In the genomic region with DNA sequence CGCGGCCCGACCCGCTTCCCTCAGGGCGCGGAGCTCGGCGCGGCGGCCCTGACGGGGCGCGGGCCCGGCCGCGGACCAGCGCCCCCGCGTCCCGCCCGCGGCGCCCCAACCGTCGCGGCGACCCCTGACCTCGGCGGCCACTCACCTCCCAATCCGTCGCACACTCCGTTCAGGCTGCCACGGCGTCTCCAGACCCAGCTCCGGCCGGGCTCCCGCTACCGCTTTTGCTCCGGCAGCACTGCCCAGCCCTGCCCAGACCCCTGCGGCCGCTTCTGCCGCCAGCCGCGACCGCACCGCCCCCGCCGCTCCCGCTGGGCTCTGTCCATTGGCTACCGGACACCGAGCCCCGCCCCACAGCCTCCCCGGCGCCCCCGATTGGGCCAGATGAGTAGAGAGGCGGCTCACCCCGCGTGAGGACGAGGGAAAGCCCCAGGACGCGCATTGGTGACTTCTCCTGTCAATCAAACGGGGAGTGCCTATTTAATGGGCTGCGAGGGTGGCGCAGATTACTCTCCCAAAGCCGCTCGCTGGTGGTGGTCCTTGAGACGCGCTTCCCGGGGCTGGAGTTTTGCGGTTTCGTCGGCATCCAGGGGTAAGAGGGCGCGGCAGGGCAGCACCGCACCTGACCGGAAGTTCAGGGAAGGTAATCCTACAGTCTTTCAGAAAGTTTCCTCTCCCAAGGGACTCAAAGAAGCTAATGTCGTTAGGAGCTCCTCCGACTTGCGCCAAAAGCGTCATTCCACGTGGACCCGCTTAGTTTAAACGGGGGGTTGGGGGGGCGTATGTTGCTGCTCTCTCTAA, we compare ENCODE assay signal across 1 cellular context.
TF ChIP-seq lines count a peak whose summit lies in the region.

A gene with protein sequence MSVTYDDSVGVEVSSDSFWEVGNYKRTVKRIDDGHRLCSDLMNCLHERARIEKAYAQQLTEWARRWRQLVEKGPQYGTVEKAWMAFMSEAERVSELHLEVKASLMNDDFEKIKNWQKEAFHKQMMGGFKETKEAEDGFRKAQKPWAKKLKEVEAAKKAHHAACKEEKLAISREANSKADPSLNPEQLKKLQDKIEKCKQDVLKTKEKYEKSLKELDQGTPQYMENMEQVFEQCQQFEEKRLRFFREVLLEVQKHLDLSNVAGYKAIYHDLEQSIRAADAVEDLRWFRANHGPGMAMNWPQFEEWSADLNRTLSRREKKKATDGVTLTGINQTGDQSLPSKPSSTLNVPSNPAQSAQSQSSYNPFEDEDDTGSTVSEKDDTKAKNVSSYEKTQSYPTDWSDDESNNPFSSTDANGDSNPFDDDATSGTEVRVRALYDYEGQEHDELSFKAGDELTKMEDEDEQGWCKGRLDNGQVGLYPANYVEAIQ (minus strand): TSS at position 274 of the 801 bp plus-strand sequence. CDS start 103,069 bp downstream, outside the sequence.

TF ChIP-seq in HepG2, 621 proteins besides CTCF, POLR2A, EP300 and RAD21 (continued from another document and continues in another):
- no peak for TF ChIP-seq THAP7 (CRISPR knock-in tag; IDR thresholded peaks at IDR 0.05)
- TF ChIP-seq, protein P1, sequence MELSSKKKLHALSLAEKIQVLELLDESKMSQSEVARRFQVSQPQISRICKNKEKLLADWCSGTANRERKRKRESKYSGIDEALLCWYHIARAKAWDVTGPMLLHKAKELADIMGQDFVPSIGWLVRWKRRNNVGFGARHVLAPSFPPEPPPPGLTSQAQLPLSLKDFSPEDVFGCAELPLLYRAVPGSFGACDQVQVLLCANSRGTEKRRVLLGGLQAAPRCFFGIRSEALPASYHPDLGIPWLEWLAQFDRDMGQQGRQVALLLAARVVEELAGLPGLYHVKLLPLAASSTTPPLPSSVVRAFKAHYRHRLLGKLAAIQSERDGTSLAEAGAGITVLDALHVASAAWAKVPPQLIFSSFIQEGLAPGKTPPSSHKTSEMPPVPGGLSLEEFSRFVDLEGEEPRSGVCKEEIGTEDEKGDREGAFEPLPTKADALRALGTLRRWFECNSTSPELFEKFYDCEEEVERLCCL (CRISPR knock-in tag; IDR thresholded peaks at IDR 0.05; ENCODE audit: borderline replicate concordance), result peak; percentile 80; the same call in 1 of the 2 replicates
- TF ChIP-seq NFE2 (CRISPR knock-in tag; IDR thresholded peaks at IDR 0.05), result no peak
- TF ChIP-seq AKAP8 (CRISPR knock-in tag; IDR thresholded peaks at IDR 0.05), result no peak
- TF ChIP-seq, protein P2, sequence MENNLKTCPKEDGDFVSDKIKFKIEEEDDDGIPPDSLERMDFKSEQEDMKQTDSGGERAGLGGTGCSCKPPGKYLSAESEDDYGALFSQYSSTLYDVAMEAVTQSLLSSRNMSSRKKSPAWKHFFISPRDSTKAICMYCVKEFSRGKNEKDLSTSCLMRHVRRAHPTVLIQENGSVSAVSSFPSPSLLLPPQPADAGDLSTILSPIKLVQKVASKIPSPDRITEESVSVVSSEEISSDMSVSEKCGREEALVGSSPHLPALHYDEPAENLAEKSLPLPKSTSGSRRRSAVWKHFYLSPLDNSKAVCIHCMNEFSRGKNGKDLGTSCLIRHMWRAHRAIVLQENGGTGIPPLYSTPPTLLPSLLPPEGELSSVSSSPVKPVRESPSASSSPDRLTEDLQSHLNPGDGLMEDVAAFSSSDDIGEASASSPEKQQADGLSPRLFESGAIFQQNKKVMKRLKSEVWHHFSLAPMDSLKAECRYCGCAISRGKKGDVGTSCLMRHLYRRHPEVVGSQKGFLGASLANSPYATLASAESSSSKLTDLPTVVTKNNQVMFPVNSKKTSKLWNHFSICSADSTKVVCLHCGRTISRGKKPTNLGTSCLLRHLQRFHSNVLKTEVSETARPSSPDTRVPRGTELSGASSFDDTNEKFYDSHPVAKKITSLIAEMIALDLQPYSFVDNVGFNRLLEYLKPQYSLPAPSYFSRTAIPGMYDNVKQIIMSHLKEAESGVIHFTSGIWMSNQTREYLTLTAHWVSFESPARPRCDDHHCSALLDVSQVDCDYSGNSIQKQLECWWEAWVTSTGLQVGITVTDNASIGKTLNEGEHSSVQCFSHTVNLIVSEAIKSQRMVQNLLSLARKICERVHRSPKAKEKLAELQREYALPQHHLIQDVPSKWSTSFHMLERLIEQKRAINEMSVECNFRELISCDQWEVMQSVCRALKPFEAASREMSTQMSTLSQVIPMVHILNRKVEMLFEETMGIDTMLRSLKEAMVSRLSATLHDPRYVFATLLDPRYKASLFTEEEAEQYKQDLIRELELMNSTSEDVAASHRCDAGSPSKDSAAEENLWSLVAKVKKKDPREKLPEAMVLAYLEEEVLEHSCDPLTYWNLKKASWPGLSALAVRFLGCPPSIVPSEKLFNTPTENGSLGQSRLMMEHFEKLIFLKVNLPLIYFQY (CRISPR knock-in tag; IDR thresholded peaks at IDR 0.05; ENCODE audit: borderline replicate concordance), result no peak; the same call in 1 of the 2 replicates
- TF ChIP-seq ZNF816 (CRISPR knock-in tag; IDR thresholded peaks at IDR 0.05; ENCODE audit: borderline replicate concordance), result no peak
- no peak for TF ChIP-seq ZNF234 (CRISPR knock-in tag; conservative IDR thresholded peaks at IDR 0.05)
- TF ChIP-seq RBM22 (optimal IDR thresholded peaks at IDR 0.05; ENCODE audit: low read length), result no peak
- TF ChIP-seq NFKBIZ (CRISPR knock-in tag; IDR thresholded peaks at IDR 0.05), result peak; percentile 75; the same call in 1 of the 2 replicates
- TF ChIP-seq ZNF839 (CRISPR knock-in tag; IDR thresholded peaks at IDR 0.05; ENCODE audit: borderline replicate concordance), result peak; percentile 60; the same call in 1 of the 2 replicates
- no peak for TF ChIP-seq ZBTB3 (CRISPR knock-in tag; IDR thresholded peaks at IDR 0.05; ENCODE audit: borderline replicate concordance, low read depth)
- no peak for TF ChIP-seq NPAS2 (CRISPR knock-in tag; IDR thresholded peaks at IDR 0.05; ENCODE audit: borderline replicate concordance)
- TF ChIP-seq KLF6 (CRISPR knock-in tag; IDR thresholded peaks at IDR 0.05), result peak; percentile 66; the same call in 1 of the 2 replicates
- peak; percentile 34; the same call in 1 of the 2 replicates for TF ChIP-seq ZBTB7A (CRISPR knock-in tag; IDR thresholded peaks at IDR 0.05)
- peak; percentile 85; the same call in 1 of the 2 replicates for TF ChIP-seq ZNF761 (CRISPR knock-in tag; conservative IDR thresholded peaks at IDR 0.05)
- peak; percentile 90; the same call in 1 of the 2 replicates for TF ChIP-seq GTF2F1 (IDR thresholded peaks at IDR 0.05; ENCODE audit: low read length)
- no peak; the same call in 1 of the 2 replicates for TF ChIP-seq ATF6 (CRISPR knock-in tag; conservative IDR thresholded peaks at IDR 0.05)
- TF ChIP-seq ZSCAN9 (CRISPR knock-in tag; IDR thresholded peaks at IDR 0.05; ENCODE audit: borderline replicate concordance), result peak; percentile 60; the same call in 1 of the 2 replicates
- TF ChIP-seq TRIM24 (CRISPR knock-in tag; IDR thresholded peaks at IDR 0.05), result no peak
- no peak for TF ChIP-seq ZNF160 (CRISPR knock-in tag; IDR thresholded peaks at IDR 0.05)
- TF ChIP-seq IKZF1 (IDR thresholded peaks at IDR 0.05), result no peak
- TF ChIP-seq, protein P3, sequence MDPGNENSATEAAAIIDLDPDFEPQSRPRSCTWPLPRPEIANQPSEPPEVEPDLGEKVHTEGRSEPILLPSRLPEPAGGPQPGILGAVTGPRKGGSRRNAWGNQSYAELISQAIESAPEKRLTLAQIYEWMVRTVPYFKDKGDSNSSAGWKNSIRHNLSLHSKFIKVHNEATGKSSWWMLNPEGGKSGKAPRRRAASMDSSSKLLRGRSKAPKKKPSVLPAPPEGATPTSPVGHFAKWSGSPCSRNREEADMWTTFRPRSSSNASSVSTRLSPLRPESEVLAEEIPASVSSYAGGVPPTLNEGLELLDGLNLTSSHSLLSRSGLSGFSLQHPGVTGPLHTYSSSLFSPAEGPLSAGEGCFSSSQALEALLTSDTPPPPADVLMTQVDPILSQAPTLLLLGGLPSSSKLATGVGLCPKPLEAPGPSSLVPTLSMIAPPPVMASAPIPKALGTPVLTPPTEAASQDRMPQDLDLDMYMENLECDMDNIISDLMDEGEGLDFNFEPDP (CRISPR knock-in tag; conservative IDR thresholded peaks at IDR 0.05), result no peak
- TF ChIP-seq RNF2 (conservative IDR thresholded peaks at IDR 0.05; ENCODE audit: low read depth), result no peak
- no peak for TF ChIP-seq REXO4 (CRISPR knock-in tag; IDR thresholded peaks at IDR 0.05; ENCODE audit: borderline replicate concordance)
- TF ChIP-seq, protein P4, sequence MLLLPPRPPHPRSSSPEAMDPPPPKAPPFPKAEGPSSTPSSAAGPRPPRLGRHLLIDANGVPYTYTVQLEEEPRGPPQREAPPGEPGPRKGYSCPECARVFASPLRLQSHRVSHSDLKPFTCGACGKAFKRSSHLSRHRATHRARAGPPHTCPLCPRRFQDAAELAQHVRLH (CRISPR knock-in tag; IDR thresholded peaks at IDR 0.05; ENCODE audit: borderline replicate concordance, low read depth), result peak; percentile 81
- no peak for TF ChIP-seq FLYWCH1 (CRISPR knock-in tag; IDR thresholded peaks at IDR 0.05)
- TF ChIP-seq ASH2L (IDR thresholded peaks at IDR 0.05; ENCODE audit: insufficient read length, low read depth, low read length), result peak; percentile 76
- no peak for TF ChIP-seq DZIP1 (CRISPR knock-in tag; IDR thresholded peaks at IDR 0.05)
- TF ChIP-seq ZNF777 (CRISPR knock-in tag; IDR thresholded peaks at IDR 0.05), result peak; percentile 11; the same call in 1 of the 2 replicates
- TF ChIP-seq RXRA (CRISPR knock-in tag; IDR thresholded peaks at IDR 0.05), result no peak
- peak; percentile 40; the same call in 1 of the 2 replicates for TF ChIP-seq ZNF350 (CRISPR knock-in tag; IDR thresholded peaks at IDR 0.05; ENCODE audit: borderline replicate concordance, low read depth)
- peak; percentile 95 for TF ChIP-seq SP4 (CRISPR knock-in tag; IDR thresholded peaks at IDR 0.05)
- no peak for TF ChIP-seq MTF2 (CRISPR knock-in tag; IDR thresholded peaks at IDR 0.05; ENCODE audit: borderline replicate concordance)
- no peak for TF ChIP-seq ARID2 (CRISPR knock-in tag; IDR thresholded peaks at IDR 0.05; ENCODE audit: borderline replicate concordance)
- TF ChIP-seq CBX2 (IDR thresholded peaks at IDR 0.05; ENCODE audit: low read depth, low read length), result no peak
- no peak for TF ChIP-seq CBX2 (CRISPR knock-in tag; IDR thresholded peaks at IDR 0.05; ENCODE audit: low read depth)
- TF ChIP-seq ARNT2 (CRISPR knock-in tag; IDR thresholded peaks at IDR 0.05; ENCODE audit: low read depth), result peak; percentile 52; the same call in 1 of the 2 replicates
- TF ChIP-seq ZNF253 (CRISPR knock-in tag; IDR thresholded peaks at IDR 0.05; ENCODE audit: borderline replicate concordance), result no peak
- TF ChIP-seq ZNF800 (CRISPR knock-in tag; IDR thresholded peaks at IDR 0.05), result 0 out of 2 replicates have a peak, but pooled peaks have one; percentile 57
- TF ChIP-seq ERF (CRISPR knock-in tag; IDR thresholded peaks at IDR 0.05), result peak; percentile 93
- peak; percentile 86; the same call in 1 of the 2 replicates for TF ChIP-seq KDM5B (CRISPR knock-in tag; IDR thresholded peaks at IDR 0.05; ENCODE audit: borderline replicate concordance)
